Comparison of ENCODE assay signal across 8 cellular contexts in genomic region chr6:88380083-88380482, GRCh38.
A peak's percentile ranks its signal among the peaks of the same experiment; 100 is the strongest.
DNase-seq lines count a peak whose midpoint lies in the region; ATAC-seq and FAIRE-seq lines count a peak whose summit lies in the region.

No MANE protein-coding gene starts in this region.

- DNase-seq in HTR-8/SVneo (ENCODE audit: insufficient read length, low spot score) (peak; percentile 49), anterior cingulate cortex (lab: John Stamatoyannopoulos, UW) (peak in 47 of 58 donors; percentile 2 to 58 (median 30)), left ventricle myocardium superior (peak; percentile 56), superior temporal gyrus (ENCODE audit: extremely low spot score) (peak; percentile 55), DMS79 (lab: John Stamatoyannopoulos, UW) (no peak), germinal center (ENCODE audit: low spot score) (no peak)

- ATAC-seq in left ventricle myocardium superior (peak; percentile 71), GM21717 (IDR thresholded peaks at IDR 0.05; ENCODE audit: unreplicated experiment) (no peak), GM18858 (IDR thresholded peaks at IDR 0.05; ENCODE audit: unreplicated experiment) (no peak)

- intact Hi-C loops in left ventricle myocardium superior (cut with micrococcal nuclease): no loop called here

- FAIRE-seq in HTR-8/SVneo (lab: Jason Lieb, UNC): no peak

Comparison
In these comparisons a context has a peak if more than half of its experiments do, and no peak if none do; other contexts are left out.
1. DNase-seq: peak in HTR-8/SVneo (single experiment), anterior cingulate cortex (47 of 58), left ventricle myocardium superior (single experiment) and superior temporal gyrus (single experiment); none in DMS79 (single experiment) and germinal center (single experiment).